Comparison of ENCODE assay signal across 1 cellular context in genomic region chr10:82961864-82962263, GRCh38.
TF ChIP-seq lines count a peak whose summit lies in the region.

No MANE protein-coding gene starts in this region.

TF ChIP-seq in GM23338, 12 proteins besides CTCF, POLR2A, EP300 and RAD21 (continued from another document):
- TF ChIP-seq EZH2phosphoT487 (IDR thresholded peaks at IDR 0.05; ENCODE audit: unreplicated experiment), result no peak
